ENCODE assay signal across 8 cellular contexts in genomic region chr14:75278422-75279152, GRCh38. TPM values are rescaled to one million over a fixed set of nuclear protein-coding genes. Genes with fewer than 3 reads are reported as not detected.
DNase-seq lines count a peak whose midpoint lies in the region; ATAC-seq and TF ChIP-seq lines count a peak whose summit lies in the region.

Gene FOS, plus strand, starts transcription at chr14:75278828. Its CDS starts 155 bp downstream, at chr14:75278983.

- H3K27ac ChIP-seq in H9 (ENCODE audit: insufficient read length, low read depth, low read length) = peak within 1 kb of the TSS; percentile 25

- H3K56ac ChIP-seq in H9 (ENCODE audit: insufficient read length, low read depth, low read length) = peak within 1 kb of the TSS; percentile 35

- no peaks in the 10 kb centered on the region for H3K9me3 ChIP-seq in H9 (ENCODE audit: control insufficient read depth, low read depth, low read length)
- no peaks in the 10 kb centered on the region for H3K9me3 ChIP-seq in MG63

- no peaks in the 10 kb centered on the region for H3K79me1 ChIP-seq in H9 (ENCODE audit: insufficient read depth, low read depth, low read length, poor library complexity, severe bottlenecking)

- no CpG with 5 or more reads among the region's 69 CpGs for WGBS in H9 (ENCODE audit: extremely low coverage, insufficient read length, low lambda C conversion rate)

- peak within 1 kb of the TSS; percentile 71 for H2BK12ac ChIP-seq in H9 (ENCODE audit: insufficient read length, low read depth, low read length)

- no peak within 1 kb of the TSS for H3K23ac ChIP-seq in H9 (ENCODE audit: insufficient read length, low read depth, low read length)

- H3K27me3 Mint-ChIP-seq in H9 (ENCODE audit: low read depth) = peaks cover 63% of the 10 kb centered on the region
- H3K27me3 Mint-ChIP-seq in nephron (ENCODE audit: low read depth) = peaks cover 53% of the 10 kb centered on the region

- peak within 1 kb of the TSS; percentile 89 for H2BK120ac ChIP-seq in H9 (ENCODE audit: low read depth, low read length, poor library complexity, severe bottlenecking)

- H3K9me3 Mint-ChIP-seq in H9 (peaks cover 0 to 3% of the 10 kb centered on the region in 2 experiments; a peak in 2 of 5 replicates), nephron (no peaks in the 10 kb centered on the region)

- no peak for TF ChIP-seq CTCF in H9 (conservative IDR thresholded peaks at IDR 0.05)
- no peak for TF ChIP-seq CTCF in fibroblast of the aortic adventitia (IDR thresholded peaks at IDR 0.05; ENCODE audit: insufficient read depth, low read length)
- no peak for TF ChIP-seq CTCF in nephron (IDR thresholded peaks at IDR 0.05; ENCODE audit: unreplicated experiment in 3 of 3)

- H4K20me1 ChIP-seq in H9 (ENCODE audit: control insufficient read depth, insufficient read depth, insufficient read length) = no peaks in the 10 kb centered on the region

- H3K18ac ChIP-seq in H9 (ENCODE audit: insufficient read length, low read depth, low read length) = peak within 1 kb of the TSS; percentile 98

- H4K8ac ChIP-seq in H9 (replicated peaks; ENCODE audit: insufficient read length, low read depth, low read length) = no peak within 1 kb of the TSS

- H3T11ph ChIP-seq in H9 (ENCODE audit: low read length) = peak within 1 kb of the TSS; percentile 8

- H3K4me1 Mint-ChIP-seq in H9 = peaks cover 29 to 40% of the 10 kb centered on the region in 2 experiments
- H3K4me1 Mint-ChIP-seq in nephron = peaks cover 56% of the 10 kb centered on the region

- H3K4me3 Mint-ChIP-seq in H9 (peak within 1 kb of the TSS; percentile 90 to 96), nephron (peak within 1 kb of the TSS; percentile 90 to 97 (median 96))

- H3K4me3 ChIP-seq in MG63 (peak within 1 kb of the TSS; percentile 59), fibroblast of the aortic adventitia (ENCODE audit: low read depth, low read length) (peak within 1 kb of the TSS; percentile 92)

- H3K4me2 ChIP-seq in H9 (ENCODE audit: insufficient read depth, insufficient read length, low read length) = peak within 1 kb of the TSS; percentile 73

- H3K27me3 ChIP-seq in H9 (ENCODE audit: insufficient read depth, low read length) = no peaks in the 10 kb centered on the region; the same call in 1 of the 2 replicates
- no peaks in the 10 kb centered on the region for H3K27me3 ChIP-seq in MG63

- peak; percentile 92 for TF ChIP-seq POLR2A in Raji (IDR thresholded peaks at IDR 0.05; ENCODE audit: insufficient read depth, low read depth, low read length)

- no peak within 1 kb of the TSS for H2AFZ ChIP-seq in H9 (ENCODE audit: low read length)

- DNase-seq in ELR (ENCODE audit: low read depth) (peak; percentile 95), H9 (peak; percentile 96), MG63 (peak; percentile 74), fibroblast of the aortic adventitia (ENCODE audit: low read depth) (peak; percentile 97)
- peak; percentile 81 for DNase-seq in activated effector memory CD4-positive, alpha-beta T cell treated with Interleukin-2 at 50 U/mL for 16 hours
- DNase-seq in stimulated activated naive CD8-positive, alpha-beta T cell treated with anti-CD3 and anti-CD28 coated beads, Interleukin-15, Interleukin-2, amounts not matched to agents 100 U/mL and 50 U/mL, for 24 hours = peak; percentile 88

- H2BK15ac ChIP-seq in H9 (ENCODE audit: low read depth, low read length) = no peak within 1 kb of the TSS

- H4K5ac ChIP-seq in H9 (ENCODE audit: insufficient read length, low read depth, low read length) = peak within 1 kb of the TSS; percentile 92

- peaks cover 17 to 30% (median 28%) of the 10 kb centered on the region in 3 experiments for H3K36me3 Mint-ChIP-seq in H9 (ENCODE audit: insufficient read depth in 1 of 3, low read depth in 3 of 3)
- peaks cover 21% of the 10 kb centered on the region for H3K36me3 Mint-ChIP-seq in nephron (ENCODE audit: low read depth)

- peak; percentile 83 for ATAC-seq in stimulated activated naive CD8-positive, alpha-beta T cell treated with anti-CD3 and anti-CD28 coated beads, Interleukin-15, Interleukin-2, amounts not matched to agents 100 U/mL and 50 U/mL, for 24 hours

- peaks cover 3% of the 10 kb centered on the region; the same call in 1 of the 2 replicates for H3K4me1 ChIP-seq in H9 (ENCODE audit: insufficient read depth, low read length)

- H3K27ac Mint-ChIP-seq in H9 = peak within 1 kb of the TSS; percentile 97 to 100 (median 99)
- H3K27ac Mint-ChIP-seq in nephron = peak within 1 kb of the TSS; percentile 97 to 99 (median 98)

- peak within 1 kb of the TSS; percentile 90 for H3K9ac ChIP-seq in H9 (ENCODE audit: extremely low read depth, insufficient read length, low read length)

- H2AK5ac ChIP-seq in H9 (ENCODE audit: insufficient read length, low read length) = no peak within 1 kb of the TSS

- no peaks in the 10 kb centered on the region for H3K79me2 ChIP-seq in H9 (ENCODE audit: insufficient read depth, low read length)

- no peaks in the 10 kb centered on the region for H3K36me3 ChIP-seq in MG63

- H2BK20ac ChIP-seq in H9 (ENCODE audit: low read depth, low read length, poor library complexity, severe bottlenecking) = no peak within 1 kb of the TSS

- H2BK5ac ChIP-seq in H9 (ENCODE audit: insufficient read length, low read length) = peak within 1 kb of the TSS; percentile 97

- peak within 1 kb of the TSS; percentile 10 for H4K91ac ChIP-seq in H9 (ENCODE audit: insufficient read length, low read depth, low read length)

- H3K4ac ChIP-seq in H9 (ENCODE audit: low read depth, low read length) = peak within 1 kb of the TSS; percentile 77; the same call in 1 of the 2 replicates

- H3K14ac ChIP-seq in H9 (ENCODE audit: insufficient read depth, low read length) = peak within 1 kb of the TSS; percentile 99

- peaks cover 25% of the 10 kb centered on the region for H3K23me2 ChIP-seq in H9 (ENCODE audit: insufficient read length, low read depth, low read length, poor library complexity, severe bottlenecking)

RNA-seq across cellular contexts. Expression of gene FOS, which starts in this region (rescaled TPM):
- total RNA-seq in H9 (2021) (28.1 and 33.9 TPM in 2 replicates), fibroblast of the aortic adventitia (ENCODE audit: low replicate concordance) (1.4 and 26.2 TPM in 2 replicates)
- 1.1 and 6.6 TPM in 2 replicates for total RNA-seq in MG63 (2014; rRNA removed; shearing (Covaris generic); ENCODE audit: low replicate concordance)

Comparison
In these comparisons a context has a peak if more than half of its experiments do, and no peak if none do; other contexts are left out.
1. Peak in every context shown above with its lines: DNase-seq, ATAC-seq, H3K4me3 ChIP-seq and H3K27ac ChIP-seq.